In genomic region chr7:102874166-102874829, GRCh38 we compare ENCODE assay signal across 9 cellular contexts. TPM values are rescaled to one million over a fixed set of nuclear protein-coding genes. Genes with fewer than 3 reads are reported as not detected.
DNase-seq lines count a peak whose midpoint lies in the region; ATAC-seq, FAIRE-seq and TF ChIP-seq lines count a peak whose summit lies in the region.
"Had no signal": no experiment of that assay in that cellular context is flagged by ENCODE, and none has a peak within 500 bp of the region (broad histone marks: within the 10 kb centered on the region; RNA-seq: fewer than 3 reads in every experiment).

No MANE protein-coding gene starts in this region.

- no peaks in the 10 kb centered on the region for H3K36me3 Mint-ChIP-seq in activated T-helper 2 cell treated with anti-CD3 and anti-CD28 coated beads, Interferon-gamma antibody, Interleukin-2, Interleukin-4, amounts not matched to agents 10 μg/mL and 5 μg/mL and 100 μg/mL, durations not matched to agents 14 hours and 24 hours and 36 hours (ENCODE audit: low read depth)
- H3K36me3 Mint-ChIP-seq in GM23338 (ENCODE audit: low read depth) = no peaks in the 10 kb centered on the region; the same call in 2 of the 3 replicates

- H3K27ac ChIP-seq in pancreas (peak overlapping the region in 2 of 4 donors; percentile 15 to 32), tibial artery (no peak overlapping the region), GM23338 (ENCODE audit: low read depth) (no peak overlapping the region)

- WGBS in pancreas, 2 donors = 72 to 84% methylated on average over 5 of the region's 5 CpGs

- no peaks in the 10 kb centered on the region; the same call in 1 of the 2 replicates for H3K9me2 ChIP-seq in GM23338 (ENCODE audit: insufficient read depth)

- peak; percentile 100 for ATAC-seq in GM19452 (IDR thresholded peaks at IDR 0.05; ENCODE audit: unreplicated experiment)
- ATAC-seq in HG03432 (IDR thresholded peaks at IDR 0.05; ENCODE audit: unreplicated experiment) = peak; percentile 99
- peak in 3 of 4 donors; percentile 32 to 73 (median 65) for ATAC-seq in pancreas
- ATAC-seq in GM23338 = no peak

- H3K79me2 ChIP-seq in GM23338 (replicated peaks; ENCODE audit: insufficient read depth) = no peaks in the 10 kb centered on the region

- H4K20me1 ChIP-seq in GM23338 (replicated peaks; ENCODE audit: insufficient read depth) = no peaks in the 10 kb centered on the region

- DNase-seq in GM03348 (ENCODE audit: low spot score) (peak; percentile 57), pancreas (no peak), RPMI8226 (no peak), tibial artery (no peak), GM23338 (ENCODE audit: low spot score) (no peak)
- DNase-seq in activated T-helper 2 cell treated with anti-CD3 and anti-CD28 coated beads, Interferon-gamma antibody, Interleukin-2, Interleukin-4, amounts not matched to agents 10 μg/mL and 5 μg/mL and 100 μg/mL, durations not matched to agents 14 hours and 24 hours and 36 hours (ENCODE audit: low spot score) = peak; percentile 17

- H3K4me1 ChIP-seq in pancreas (no peaks in the 10 kb centered on the region), tibial artery (peaks cover 0 to 29% (median 9%) of the 10 kb centered on the region in 4 donors), GM23338 (ENCODE audit: insufficient read depth) (no peaks in the 10 kb centered on the region)

- no peak overlapping the region for H2AFZ ChIP-seq in GM23338

- H3K9me3 Mint-ChIP-seq in activated T-helper 2 cell treated with anti-CD3 and anti-CD28 coated beads, Interferon-gamma antibody, Interleukin-2, Interleukin-4, amounts not matched to agents 10 μg/mL and 5 μg/mL and 100 μg/mL, durations not matched to agents 14 hours and 24 hours and 36 hours = no peaks in the 10 kb centered on the region
- H3K9me3 Mint-ChIP-seq in GM23338 = no peaks in the 10 kb centered on the region

- TF ChIP-seq CTCF in pancreas (IDR thresholded peaks at IDR 0.05) (no peak), tibial artery (IDR thresholded peaks at IDR 0.05) (no peak), GM23338 (conservative IDR thresholded peaks at IDR 0.05; ENCODE audit: low read depth in 2 of 2) (no peak)

- no peaks in the 10 kb centered on the region for H3F3A ChIP-seq in GM23338 (replicated peaks; ENCODE audit: low read depth)

- H3K36me3 ChIP-seq in pancreas (no peaks in the 10 kb centered on the region), tibial artery (no peaks in the 10 kb centered on the region), GM23338 (ENCODE audit: insufficient read depth) (no peaks in the 10 kb centered on the region)

- H3K4me3 Mint-ChIP-seq in activated T-helper 2 cell treated with anti-CD3 and anti-CD28 coated beads, Interferon-gamma antibody, Interleukin-2, Interleukin-4, amounts not matched to agents 10 μg/mL and 5 μg/mL and 100 μg/mL, durations not matched to agents 14 hours and 24 hours and 36 hours (ENCODE audit: low read depth) = no peak overlapping the region
- H3K4me3 Mint-ChIP-seq in GM23338 = no peak overlapping the region

- intact Hi-C loops in activated T-helper 2 cell treated with anti-CD3 and anti-CD28 coated beads, Interferon-gamma antibody, Interleukin-2, Interleukin-4, amounts not matched to agents 10 μg/mL and 5 μg/mL and 100 μg/mL, durations not matched to agents 14 hours and 24 hours and 36 hours (cut with micrococcal nuclease) = loop anchor here (1.0 to 10.0 kb wide), 2 partner anchors 60 to 201 kb away; partner anchors contain the start of genes ARMC10 and FBXL13
- intact Hi-C loops in pancreas (cut with DNase I) (no loop called here), tibial artery (cut with DNase I; ENCODE audit: low total_unique reads) (no loop called here)

- H3K27ac Mint-ChIP-seq in activated T-helper 2 cell treated with anti-CD3 and anti-CD28 coated beads, Interferon-gamma antibody, Interleukin-2, Interleukin-4, amounts not matched to agents 10 μg/mL and 5 μg/mL and 100 μg/mL, durations not matched to agents 14 hours and 24 hours and 36 hours = peak overlapping the region; percentile 28
- no peak overlapping the region for H3K27ac Mint-ChIP-seq in GM23338

- H3K4me1 Mint-ChIP-seq in activated T-helper 2 cell treated with anti-CD3 and anti-CD28 coated beads, Interferon-gamma antibody, Interleukin-2, Interleukin-4, amounts not matched to agents 10 μg/mL and 5 μg/mL and 100 μg/mL, durations not matched to agents 14 hours and 24 hours and 36 hours (ENCODE audit: low read depth) = peaks cover 33% of the 10 kb centered on the region
- no peaks in the 10 kb centered on the region for H3K4me1 Mint-ChIP-seq in GM23338

- peaks cover 2% of the 10 kb centered on the region for H3K27me3 Mint-ChIP-seq in activated T-helper 2 cell treated with anti-CD3 and anti-CD28 coated beads, Interferon-gamma antibody, Interleukin-2, Interleukin-4, amounts not matched to agents 10 μg/mL and 5 μg/mL and 100 μg/mL, durations not matched to agents 14 hours and 24 hours and 36 hours (ENCODE audit: low read depth)
- no peaks in the 10 kb centered on the region for H3K27me3 Mint-ChIP-seq in GM23338 (ENCODE audit: insufficient read depth, low read depth, poor library complexity)

- no peak for FAIRE-seq in pancreas (lab: Jason Lieb, UNC)

- H3K9me3 ChIP-seq in pancreas = no peaks in the 10 kb centered on the region
- H3K9me3 ChIP-seq in tibial artery = no peaks in the 10 kb centered on the region

- H3K4me3 ChIP-seq in pancreas (no peak overlapping the region), tibial artery (no peak overlapping the region), GM23338 (no peak overlapping the region)
- H3K4me3 ChIP-seq: lung had no signal

- no peaks in the 10 kb centered on the region for H3K27me3 ChIP-seq in pancreas
- no peaks in the 10 kb centered on the region for H3K27me3 ChIP-seq in tibial artery
- no peaks in the 10 kb centered on the region for H3K27me3 ChIP-seq in GM23338 (ENCODE audit: insufficient read depth)

- H3K4me2 ChIP-seq in GM23338 = no peak overlapping the region

TF ChIP-seq in GM23338, 12 proteins besides CTCF, POLR2A, EP300 and RAD21:
- TF ChIP-seq JUNB (IDR thresholded peaks at IDR 0.05; ENCODE audit: unreplicated experiment) = no peak
- TF ChIP-seq ETS1 (IDR thresholded peaks at IDR 0.05) = no peak
TF ChIP-seq in GM23338: peak in this region for 0.

RNA-seq across cellular contexts. Expression of gene LRRC17, which starts 38.5 kb away (rescaled TPM):
- 0.18 TPM in 1 of 2 replicates, not detected in the other for total RNA-seq in activated T-helper 2 cell treated with anti-CD3 and anti-CD28 coated beads, Interferon-gamma antibody, Interleukin-2, Interleukin-4, amounts not matched to agents 10 μg/mL and 5 μg/mL and 100 μg/mL, durations not matched to agents 14 hours and 24 hours and 36 hours
- total RNA-seq in pancreas = 1 to 10 TPM in 5 of 6 donors, under 1 TPM in 1; 0.76 to 2.7 (median 1.8) TPM
- 1 to 10 TPM; 1.6 to 2.5 TPM for polyA plus RNA-seq in pancreas
- 3.1 and 9.4 TPM in 2 replicates for total RNA-seq in GM23338 (2014; rRNA removed; shearing (Covaris generic))
- polyA plus RNA-seq in GM23338 (2016; fragmentation: Nextera tagmentation; extraction: Ambion mirVana) = 1.0 and 2.8 TPM in 2 replicates

Comparison
In these comparisons a context has a peak if more than half of its experiments do, and no peak if none do; other contexts are left out.
1. DNase-seq: peak in GM03348 (single experiment) and activated T-helper 2 cell treated with anti-CD3 and anti-CD28 coated beads, Interferon-gamma antibody, Interleukin-2, Interleukin-4, amounts not matched to agents 10 μg/mL and 5 μg/mL and 100 μg/mL, durations not matched to agents 14 hours and 24 hours and 36 hours (single experiment); none in pancreas (0 of 6), RPMI8226 (single experiment), tibial artery (0 of 2) and GM23338 (single experiment).